21 cellular contexts compared by ENCODE assay signal in genomic region chr2:134314656-134315377, GRCh38.
DNase-seq lines count a peak whose midpoint lies in the region; ATAC-seq, FAIRE-seq and TF ChIP-seq lines count a peak whose summit lies in the region.
"Had no signal": no experiment of that assay in that cellular context is flagged by ENCODE, and none has a peak within 500 bp of the region (broad histone marks: within the 10 kb centered on the region; RNA-seq: fewer than 3 reads in every experiment).

No MANE protein-coding gene starts in this region.

- ATAC-seq in stimulated activated naive CD8-positive, alpha-beta T cell treated with anti-CD3 and anti-CD28 coated beads, Interleukin-15, Interleukin-2, amounts not matched to agents 100 U/mL and 50 U/mL, for 24 hours, result no peak
- no peak for ATAC-seq in T-helper 17 cell
- no peak for ATAC-seq in GM21737 (IDR thresholded peaks at IDR 0.05; ENCODE audit: unreplicated experiment)
- ATAC-seq: Panc1 had no signal

- H3K4me3 Mint-ChIP-seq in stimulated activated naive CD8-positive, alpha-beta T cell treated with anti-CD3 and anti-CD28 coated beads, Interleukin-15, Interleukin-2, amounts not matched to agents 100 ng/mL and 50 ng/mL, for 24 hours, result no peak overlapping the region
- peak overlapping the region; percentile 64 for H3K4me3 Mint-ChIP-seq in T-helper 17 cell
- no peak overlapping the region for H3K4me3 Mint-ChIP-seq in activated T-cell treated with anti-CD3 and anti-CD28 coated beads, Interleukin-2, amount 50 U/mL, for 24 hours
- H3K4me3 Mint-ChIP-seq: dendritic cell treated with granulocyte-macrophage colony-stimulating factor and Interleukin-4, amounts not matched to agents 40 ng/mL and 50 ng/mL, for 4 days had no signal

- no peaks in the 10 kb centered on the region for H3K9me3 ChIP-seq in T-helper 17 cell (ENCODE audit: control insufficient read depth, low read length, poor library complexity, severe bottlenecking)
- no peaks in the 10 kb centered on the region for H3K9me3 ChIP-seq in kidney (ENCODE audit: control insufficient read depth in 1 of 2, low read length in 2 of 2)
- H3K9me3 ChIP-seq: breast epithelium, MG63, prostate gland, uterus had no signal

- no peak overlapping the region for H3K9ac ChIP-seq in kidney (ENCODE audit: low read length in 2 of 2)

- no peak overlapping the region for H3K27ac ChIP-seq in kidney (ENCODE audit: low read depth in 2 of 2, low read length in 2 of 2)
- H3K27ac ChIP-seq: breast epithelium, HL-60, prostate gland, uterus had no signal

- no peak overlapping the region for H3K4me3 ChIP-seq in kidney (ENCODE audit: low read length in 2 of 2)
- H3K4me3 ChIP-seq: breast epithelium, MG63, prostate gland, uterus had no signal

- peak overlapping the region; percentile 15 for H3K27ac Mint-ChIP-seq in stimulated activated naive CD8-positive, alpha-beta T cell treated with anti-CD3 and anti-CD28 coated beads, Interleukin-15, Interleukin-2, amounts not matched to agents 100 ng/mL and 50 ng/mL, for 24 hours
- peak overlapping the region; percentile 98 for H3K27ac Mint-ChIP-seq in T-helper 17 cell
- H3K27ac Mint-ChIP-seq in activated T-cell treated with anti-CD3 and anti-CD28 coated beads, Interleukin-2, amount 50 U/mL, for 24 hours, result no peak overlapping the region
- H3K27ac Mint-ChIP-seq: dendritic cell treated with granulocyte-macrophage colony-stimulating factor and Interleukin-4, amounts not matched to agents 40 ng/mL and 50 ng/mL, for 4 days had no signal

- DNase-seq in stimulated activated naive CD8-positive, alpha-beta T cell treated with anti-CD3 and anti-CD28 coated beads, Interleukin-15, Interleukin-2, amounts not matched to agents 100 U/mL and 50 U/mL, for 24 hours, result no peak
- DNase-seq in T-helper 17 cell (no peak), kidney (peak; percentile 53), head of caudate nucleus (no peak), AML-193 (lab: John Stamatoyannopoulos, UW) (no peak)
- no peak for DNase-seq in activated T-cell treated with anti-CD3 and anti-CD28 coated beads, Interleukin-2, amount 50 U/mL, for 24 hours
- DNase-seq: ACHN; IMR-90; mesenchymal stem cell; MG63; NCI-H2081 treated with DMSO at 0.1 percent for 48 hours; NCI-H510A; stimulated activated CD4-positive, alpha-beta T cell treated with anti-CD3 and anti-CD28 coated beads, Interleukin-4, amount 100 ng/mL, for 4 hours; uterus had no signal

- H3K36me3 Mint-ChIP-seq in stimulated activated naive CD8-positive, alpha-beta T cell treated with anti-CD3 and anti-CD28 coated beads, Interleukin-15, Interleukin-2, amounts not matched to agents 100 ng/mL and 50 ng/mL, for 24 hours (ENCODE audit: low read depth), result peaks cover 39% of the 10 kb centered on the region
- peaks cover 10% of the 10 kb centered on the region for H3K36me3 Mint-ChIP-seq in T-helper 17 cell (ENCODE audit: low read depth)
- H3K36me3 Mint-ChIP-seq in activated T-cell treated with anti-CD3 and anti-CD28 coated beads, Interleukin-2, amount 50 U/mL, for 24 hours (ENCODE audit: low read depth), result peaks cover 50% of the 10 kb centered on the region

- H3K4me1 ChIP-seq in kidney (ENCODE audit: control insufficient read depth in 1 of 2, insufficient read depth in 1 of 2, low read depth in 1 of 2, low read length in 2 of 2), result no peaks in the 10 kb centered on the region
- H3K4me1 ChIP-seq: breast epithelium, prostate gland, uterus had no signal

- no peaks in the 10 kb centered on the region for H3K27me3 Mint-ChIP-seq in stimulated activated naive CD8-positive, alpha-beta T cell treated with anti-CD3 and anti-CD28 coated beads, Interleukin-15, Interleukin-2, amounts not matched to agents 100 ng/mL and 50 ng/mL, for 24 hours
- H3K27me3 Mint-ChIP-seq in T-helper 17 cell, result no peaks in the 10 kb centered on the region
- no peaks in the 10 kb centered on the region for H3K27me3 Mint-ChIP-seq in activated T-cell treated with anti-CD3 and anti-CD28 coated beads, Interleukin-2, amount 50 U/mL, for 24 hours
- H3K27me3 Mint-ChIP-seq: dendritic cell treated with granulocyte-macrophage colony-stimulating factor and Interleukin-4, amounts not matched to agents 40 ng/mL and 50 ng/mL, for 4 days had no signal

- TF ChIP-seq CTCF in kidney (IDR thresholded peaks at IDR 0.05; ENCODE audit: borderline replicate concordance, extremely low read depth, insufficient read depth), result no peak

- no peaks in the 10 kb centered on the region for H3K36me3 ChIP-seq in kidney (ENCODE audit: control insufficient read depth in 1 of 2, insufficient read depth in 2 of 2, low read length in 2 of 2)
- H3K36me3 ChIP-seq: breast epithelium, MG63, prostate gland, uterus had no signal

- FAIRE-seq in kidney (lab: Jason Lieb, UNC), result no peak

- intact Hi-C loops in kidney (cut with DNase I) (no loop called here), head of caudate nucleus (cut with DNase I) (no loop called here)

- no peaks in the 10 kb centered on the region for H3K9me3 Mint-ChIP-seq in stimulated activated naive CD8-positive, alpha-beta T cell treated with anti-CD3 and anti-CD28 coated beads, Interleukin-15, Interleukin-2, amounts not matched to agents 100 ng/mL and 50 ng/mL, for 24 hours
- no peaks in the 10 kb centered on the region for H3K9me3 Mint-ChIP-seq in activated T-cell treated with anti-CD3 and anti-CD28 coated beads, Interleukin-2, amount 50 U/mL, for 24 hours
- H3K9me3 Mint-ChIP-seq: dendritic cell treated with granulocyte-macrophage colony-stimulating factor and Interleukin-4, amounts not matched to agents 40 ng/mL and 50 ng/mL, for 4 days had no signal

- peaks cover 45% of the 10 kb centered on the region for H3K4me1 Mint-ChIP-seq in stimulated activated naive CD8-positive, alpha-beta T cell treated with anti-CD3 and anti-CD28 coated beads, Interleukin-15, Interleukin-2, amounts not matched to agents 100 ng/mL and 50 ng/mL, for 24 hours (ENCODE audit: low read depth)
- H3K4me1 Mint-ChIP-seq in T-helper 17 cell, result peaks cover 72% of the 10 kb centered on the region
- H3K4me1 Mint-ChIP-seq in activated T-cell treated with anti-CD3 and anti-CD28 coated beads, Interleukin-2, amount 50 U/mL, for 24 hours (ENCODE audit: low read depth), result peaks cover 60% of the 10 kb centered on the region
